ENCODE assay signal across 1 cellular context in the genomic region with DNA sequence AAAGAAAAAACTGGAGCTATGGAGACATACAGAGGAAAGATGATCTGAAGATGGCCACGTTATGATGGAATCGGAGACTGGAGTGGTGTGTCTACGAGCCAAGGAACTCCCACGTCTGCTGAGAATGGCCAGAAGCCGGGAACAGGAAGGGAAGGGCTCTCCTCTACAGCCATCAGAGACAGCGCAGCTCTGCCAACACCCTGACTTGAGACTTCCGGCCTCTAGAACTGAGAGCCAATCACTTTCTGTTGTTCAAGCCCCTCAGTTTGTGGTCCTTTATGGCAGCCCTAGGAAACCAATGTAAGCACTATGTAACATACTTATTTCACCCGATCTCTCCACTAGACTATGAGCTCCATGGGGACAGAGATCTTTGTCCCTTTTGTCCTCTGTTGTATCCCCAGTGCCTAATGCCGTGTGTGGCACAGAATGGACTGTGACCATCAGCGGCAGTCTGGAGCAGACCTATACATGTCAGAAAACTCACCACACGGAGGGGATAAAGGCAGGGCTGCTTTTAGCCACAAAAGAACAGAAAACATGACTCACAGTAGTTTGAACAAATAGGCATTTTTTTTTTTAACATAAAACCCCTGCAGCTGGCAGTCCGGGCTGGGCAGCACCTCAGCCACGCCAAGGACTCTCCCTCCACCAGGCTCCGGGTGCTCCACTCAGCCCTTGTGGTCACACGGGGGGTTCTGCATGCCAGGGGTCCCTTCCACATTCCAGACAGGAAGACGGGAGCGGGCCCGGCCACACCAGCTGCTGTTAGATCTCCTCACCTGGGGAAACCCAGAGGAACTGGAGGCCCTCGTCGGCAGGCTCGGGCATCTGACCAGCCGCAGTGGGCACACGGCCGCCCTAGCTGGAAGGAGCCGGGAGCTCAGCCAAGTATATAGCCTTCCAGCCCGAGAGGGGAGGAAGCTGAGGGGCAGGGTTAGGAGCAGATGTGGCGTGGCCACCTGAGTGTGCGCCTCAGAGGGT.
A peak's percentile ranks its signal among the peaks of the same experiment; 100 is the strongest.
TF ChIP-seq lines count a peak whose summit lies in the region.

No MANE protein-coding gene starts in this region.

TF ChIP-seq in HepG2, 621 proteins besides CTCF, POLR2A, EP300 and RAD21 (continued from another document):
- TF ChIP-seq, protein P1, sequence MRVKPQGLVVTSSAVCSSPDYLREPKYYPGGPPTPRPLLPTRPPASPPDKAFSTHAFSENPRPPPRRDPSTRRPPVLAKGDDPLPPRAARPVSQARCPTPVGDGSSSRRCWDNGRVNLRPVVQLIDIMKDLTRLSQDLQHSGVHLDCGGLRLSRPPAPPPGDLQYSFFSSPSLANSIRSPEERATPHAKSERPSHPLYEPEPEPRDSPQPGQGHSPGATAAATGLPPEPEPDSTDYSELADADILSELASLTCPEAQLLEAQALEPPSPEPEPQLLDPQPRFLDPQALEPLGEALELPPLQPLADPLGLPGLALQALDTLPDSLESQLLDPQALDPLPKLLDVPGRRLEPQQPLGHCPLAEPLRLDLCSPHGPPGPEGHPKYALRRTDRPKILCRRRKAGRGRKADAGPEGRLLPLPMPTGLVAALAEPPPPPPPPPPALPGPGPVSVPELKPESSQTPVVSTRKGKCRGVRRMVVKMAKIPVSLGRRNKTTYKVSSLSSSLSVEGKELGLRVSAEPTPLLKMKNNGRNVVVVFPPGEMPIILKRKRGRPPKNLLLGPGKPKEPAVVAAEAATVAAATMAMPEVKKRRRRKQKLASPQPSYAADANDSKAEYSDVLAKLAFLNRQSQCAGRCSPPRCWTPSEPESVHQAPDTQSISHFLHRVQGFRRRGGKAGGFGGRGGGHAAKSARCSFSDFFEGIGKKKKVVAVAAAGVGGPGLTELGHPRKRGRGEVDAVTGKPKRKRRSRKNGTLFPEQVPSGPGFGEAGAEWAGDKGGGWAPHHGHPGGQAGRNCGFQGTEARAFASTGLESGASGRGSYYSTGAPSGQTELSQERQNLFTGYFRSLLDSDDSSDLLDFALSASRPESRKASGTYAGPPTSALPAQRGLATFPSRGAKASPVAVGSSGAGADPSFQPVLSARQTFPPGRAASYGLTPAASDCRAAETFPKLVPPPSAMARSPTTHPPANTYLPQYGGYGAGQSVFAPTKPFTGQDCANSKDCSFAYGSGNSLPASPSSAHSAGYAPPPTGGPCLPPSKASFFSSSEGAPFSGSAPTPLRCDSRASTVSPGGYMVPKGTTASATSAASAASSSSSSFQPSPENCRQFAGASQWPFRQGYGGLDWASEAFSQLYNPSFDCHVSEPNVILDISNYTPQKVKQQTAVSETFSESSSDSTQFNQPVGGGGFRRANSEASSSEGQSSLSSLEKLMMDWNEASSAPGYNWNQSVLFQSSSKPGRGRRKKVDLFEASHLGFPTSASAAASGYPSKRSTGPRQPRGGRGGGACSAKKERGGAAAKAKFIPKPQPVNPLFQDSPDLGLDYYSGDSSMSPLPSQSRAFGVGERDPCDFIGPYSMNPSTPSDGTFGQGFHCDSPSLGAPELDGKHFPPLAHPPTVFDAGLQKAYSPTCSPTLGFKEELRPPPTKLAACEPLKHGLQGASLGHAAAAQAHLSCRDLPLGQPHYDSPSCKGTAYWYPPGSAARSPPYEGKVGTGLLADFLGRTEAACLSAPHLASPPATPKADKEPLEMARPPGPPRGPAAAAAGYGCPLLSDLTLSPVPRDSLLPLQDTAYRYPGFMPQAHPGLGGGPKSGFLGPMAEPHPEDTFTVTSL (CRISPR knock-in tag; IDR thresholded peaks at IDR 0.05; ENCODE audit: borderline replicate concordance), result no peak
- TF ChIP-seq ERF (CRISPR knock-in tag; IDR thresholded peaks at IDR 0.05), result 0 out of 2 replicates have a peak, but pooled peaks have one; percentile 13
- peak; percentile 61; the same call in 1 of the 2 replicates for TF ChIP-seq ESRRA (CRISPR knock-in tag; IDR thresholded peaks at IDR 0.05; ENCODE audit: low read depth)
- 0 out of 2 replicates have a peak, but pooled peaks have one; percentile 20 for TF ChIP-seq ZBTB38 (CRISPR knock-in tag; IDR thresholded peaks at IDR 0.05)
- no peak for TF ChIP-seq SOX6 (IDR thresholded peaks at IDR 0.05)
- peak; percentile 60 for TF ChIP-seq SOX6 (CRISPR knock-in tag; IDR thresholded peaks at IDR 0.05)
- peak; percentile 54; the same call in 1 of the 2 replicates for TF ChIP-seq SOX5 (CRISPR knock-in tag; IDR thresholded peaks at IDR 0.05; ENCODE audit: borderline replicate concordance)
- TF ChIP-seq, protein P2, sequence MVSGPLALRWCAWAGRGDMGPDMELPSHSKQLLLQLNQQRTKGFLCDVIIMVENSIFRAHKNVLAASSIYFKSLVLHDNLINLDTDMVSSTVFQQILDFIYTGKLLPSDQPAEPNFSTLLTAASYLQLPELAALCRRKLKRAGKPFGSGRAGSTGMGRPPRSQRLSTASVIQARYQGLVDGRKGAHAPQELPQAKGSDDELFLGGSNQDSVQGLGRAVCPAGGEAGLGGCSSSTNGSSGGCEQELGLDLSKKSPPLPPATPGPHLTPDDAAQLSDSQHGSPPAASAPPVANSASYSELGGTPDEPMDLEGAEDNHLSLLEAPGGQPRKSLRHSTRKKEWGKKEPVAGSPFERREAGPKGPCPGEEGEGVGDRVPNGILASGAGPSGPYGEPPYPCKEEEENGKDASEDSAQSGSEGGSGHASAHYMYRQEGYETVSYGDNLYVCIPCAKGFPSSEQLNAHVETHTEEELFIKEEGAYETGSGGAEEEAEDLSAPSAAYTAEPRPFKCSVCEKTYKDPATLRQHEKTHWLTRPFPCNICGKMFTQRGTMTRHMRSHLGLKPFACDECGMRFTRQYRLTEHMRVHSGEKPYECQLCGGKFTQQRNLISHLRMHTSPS (CRISPR knock-in tag; IDR thresholded peaks at IDR 0.05; ENCODE audit: low read depth), result peak; percentile 28; the same call in 1 of the 2 replicates
- TF ChIP-seq ELF3 (CRISPR knock-in tag; IDR thresholded peaks at IDR 0.05), result peak; percentile 46; the same call in 1 of the 2 replicates
- no peak for TF ChIP-seq NCOA1 (CRISPR knock-in tag; IDR thresholded peaks at IDR 0.05)
- 0 out of 2 replicates have a peak, but pooled peaks have one; percentile 19 for TF ChIP-seq HMG20A (CRISPR knock-in tag; IDR thresholded peaks at IDR 0.05; ENCODE audit: borderline replicate concordance)
- TF ChIP-seq MAFK (conservative IDR thresholded peaks at IDR 0.05 in 1 of 2, IDR thresholded peaks at IDR 0.05 in 1 of 2; ENCODE audit: low read length in 2 of 2), result no peak
- TF ChIP-seq STAT5B (CRISPR knock-in tag; IDR thresholded peaks at IDR 0.05), result no peak
- TF ChIP-seq NFE2 (CRISPR knock-in tag; IDR thresholded peaks at IDR 0.05), result no peak
- TF ChIP-seq, protein P3, sequence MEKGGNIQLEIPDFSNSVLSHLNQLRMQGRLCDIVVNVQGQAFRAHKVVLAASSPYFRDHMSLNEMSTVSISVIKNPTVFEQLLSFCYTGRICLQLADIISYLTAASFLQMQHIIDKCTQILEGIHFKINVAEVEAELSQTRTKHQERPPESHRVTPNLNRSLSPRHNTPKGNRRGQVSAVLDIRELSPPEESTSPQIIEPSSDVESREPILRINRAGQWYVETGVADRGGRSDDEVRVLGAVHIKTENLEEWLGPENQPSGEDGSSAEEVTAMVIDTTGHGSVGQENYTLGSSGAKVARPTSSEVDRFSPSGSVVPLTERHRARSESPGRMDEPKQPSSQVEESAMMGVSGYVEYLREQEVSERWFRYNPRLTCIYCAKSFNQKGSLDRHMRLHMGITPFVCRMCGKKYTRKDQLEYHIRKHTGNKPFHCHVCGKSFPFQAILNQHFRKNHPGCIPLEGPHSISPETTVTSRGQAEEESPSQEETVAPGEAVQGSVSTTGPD (CRISPR knock-in tag; IDR thresholded peaks at IDR 0.05), result peak; percentile 54; the same call in 1 of the 2 replicates
- no peak for TF ChIP-seq MIER3 (CRISPR knock-in tag; IDR thresholded peaks at IDR 0.05; ENCODE audit: borderline replicate concordance)
- no peak for TF ChIP-seq IKZF1 (IDR thresholded peaks at IDR 0.05)
- no peak for TF ChIP-seq MEF2D (CRISPR knock-in tag; IDR thresholded peaks at IDR 0.05)
- TF ChIP-seq, protein P4, sequence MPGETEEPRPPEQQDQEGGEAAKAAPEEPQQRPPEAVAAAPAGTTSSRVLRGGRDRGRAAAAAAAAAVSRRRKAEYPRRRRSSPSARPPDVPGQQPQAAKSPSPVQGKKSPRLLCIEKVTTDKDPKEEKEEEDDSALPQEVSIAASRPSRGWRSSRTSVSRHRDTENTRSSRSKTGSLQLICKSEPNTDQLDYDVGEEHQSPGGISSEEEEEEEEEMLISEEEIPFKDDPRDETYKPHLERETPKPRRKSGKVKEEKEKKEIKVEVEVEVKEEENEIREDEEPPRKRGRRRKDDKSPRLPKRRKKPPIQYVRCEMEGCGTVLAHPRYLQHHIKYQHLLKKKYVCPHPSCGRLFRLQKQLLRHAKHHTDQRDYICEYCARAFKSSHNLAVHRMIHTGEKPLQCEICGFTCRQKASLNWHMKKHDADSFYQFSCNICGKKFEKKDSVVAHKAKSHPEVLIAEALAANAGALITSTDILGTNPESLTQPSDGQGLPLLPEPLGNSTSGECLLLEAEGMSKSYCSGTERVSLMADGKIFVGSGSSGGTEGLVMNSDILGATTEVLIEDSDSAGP (CRISPR knock-in tag; IDR thresholded peaks at IDR 0.05; ENCODE audit: borderline replicate concordance), result peak; percentile 16; the same call in 1 of the 2 replicates
- TF ChIP-seq, protein P5, sequence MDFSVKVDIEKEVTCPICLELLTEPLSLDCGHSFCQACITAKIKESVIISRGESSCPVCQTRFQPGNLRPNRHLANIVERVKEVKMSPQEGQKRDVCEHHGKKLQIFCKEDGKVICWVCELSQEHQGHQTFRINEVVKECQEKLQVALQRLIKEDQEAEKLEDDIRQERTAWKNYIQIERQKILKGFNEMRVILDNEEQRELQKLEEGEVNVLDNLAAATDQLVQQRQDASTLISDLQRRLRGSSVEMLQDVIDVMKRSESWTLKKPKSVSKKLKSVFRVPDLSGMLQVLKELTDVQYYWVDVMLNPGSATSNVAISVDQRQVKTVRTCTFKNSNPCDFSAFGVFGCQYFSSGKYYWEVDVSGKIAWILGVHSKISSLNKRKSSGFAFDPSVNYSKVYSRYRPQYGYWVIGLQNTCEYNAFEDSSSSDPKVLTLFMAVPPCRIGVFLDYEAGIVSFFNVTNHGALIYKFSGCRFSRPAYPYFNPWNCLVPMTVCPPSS (IDR thresholded peaks at IDR 0.05), result no peak
- TF ChIP-seq SMC3 (IDR thresholded peaks at IDR 0.05; ENCODE audit: low read length), result 0 out of 2 replicates have a peak, but pooled peaks have one; percentile 6
- TF ChIP-seq, protein P6, sequence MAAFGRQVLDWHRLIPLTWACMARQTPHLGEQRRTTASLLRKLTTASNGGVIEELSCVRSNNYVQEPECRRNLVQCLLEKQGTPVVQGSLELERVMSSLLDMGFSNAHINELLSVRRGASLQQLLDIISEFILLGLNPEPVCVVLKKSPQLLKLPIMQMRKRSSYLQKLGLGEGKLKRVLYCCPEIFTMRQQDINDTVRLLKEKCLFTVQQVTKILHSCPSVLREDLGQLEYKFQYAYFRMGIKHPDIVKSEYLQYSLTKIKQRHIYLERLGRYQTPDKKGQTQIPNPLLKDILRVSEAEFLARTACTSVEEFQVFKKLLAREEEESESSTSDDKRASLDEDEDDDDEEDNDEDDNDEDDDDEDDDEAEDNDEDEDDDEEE (CRISPR knock-in tag; IDR thresholded peaks at IDR 0.05), result 0 out of 2 replicates have a peak, but pooled peaks have one; percentile 25
- TF ChIP-seq SP4 (CRISPR knock-in tag; IDR thresholded peaks at IDR 0.05), result 0 out of 2 replicates have a peak, but pooled peaks have one; percentile 16
- TF ChIP-seq SOX13 (IDR thresholded peaks at IDR 0.05), result no peak
- peak in 1 of 2 experiments; percentile 46; a peak in 1 of 4 replicates for TF ChIP-seq SOX13 (CRISPR knock-in tag; conservative IDR thresholded peaks at IDR 0.05 in 1 of 2, IDR thresholded peaks at IDR 0.05 in 1 of 2)
- 0 out of 2 replicates have a peak, but pooled peaks have one; percentile 9 for TF ChIP-seq ZNF768 (CRISPR knock-in tag; IDR thresholded peaks at IDR 0.05)
- TF ChIP-seq, protein P7, sequence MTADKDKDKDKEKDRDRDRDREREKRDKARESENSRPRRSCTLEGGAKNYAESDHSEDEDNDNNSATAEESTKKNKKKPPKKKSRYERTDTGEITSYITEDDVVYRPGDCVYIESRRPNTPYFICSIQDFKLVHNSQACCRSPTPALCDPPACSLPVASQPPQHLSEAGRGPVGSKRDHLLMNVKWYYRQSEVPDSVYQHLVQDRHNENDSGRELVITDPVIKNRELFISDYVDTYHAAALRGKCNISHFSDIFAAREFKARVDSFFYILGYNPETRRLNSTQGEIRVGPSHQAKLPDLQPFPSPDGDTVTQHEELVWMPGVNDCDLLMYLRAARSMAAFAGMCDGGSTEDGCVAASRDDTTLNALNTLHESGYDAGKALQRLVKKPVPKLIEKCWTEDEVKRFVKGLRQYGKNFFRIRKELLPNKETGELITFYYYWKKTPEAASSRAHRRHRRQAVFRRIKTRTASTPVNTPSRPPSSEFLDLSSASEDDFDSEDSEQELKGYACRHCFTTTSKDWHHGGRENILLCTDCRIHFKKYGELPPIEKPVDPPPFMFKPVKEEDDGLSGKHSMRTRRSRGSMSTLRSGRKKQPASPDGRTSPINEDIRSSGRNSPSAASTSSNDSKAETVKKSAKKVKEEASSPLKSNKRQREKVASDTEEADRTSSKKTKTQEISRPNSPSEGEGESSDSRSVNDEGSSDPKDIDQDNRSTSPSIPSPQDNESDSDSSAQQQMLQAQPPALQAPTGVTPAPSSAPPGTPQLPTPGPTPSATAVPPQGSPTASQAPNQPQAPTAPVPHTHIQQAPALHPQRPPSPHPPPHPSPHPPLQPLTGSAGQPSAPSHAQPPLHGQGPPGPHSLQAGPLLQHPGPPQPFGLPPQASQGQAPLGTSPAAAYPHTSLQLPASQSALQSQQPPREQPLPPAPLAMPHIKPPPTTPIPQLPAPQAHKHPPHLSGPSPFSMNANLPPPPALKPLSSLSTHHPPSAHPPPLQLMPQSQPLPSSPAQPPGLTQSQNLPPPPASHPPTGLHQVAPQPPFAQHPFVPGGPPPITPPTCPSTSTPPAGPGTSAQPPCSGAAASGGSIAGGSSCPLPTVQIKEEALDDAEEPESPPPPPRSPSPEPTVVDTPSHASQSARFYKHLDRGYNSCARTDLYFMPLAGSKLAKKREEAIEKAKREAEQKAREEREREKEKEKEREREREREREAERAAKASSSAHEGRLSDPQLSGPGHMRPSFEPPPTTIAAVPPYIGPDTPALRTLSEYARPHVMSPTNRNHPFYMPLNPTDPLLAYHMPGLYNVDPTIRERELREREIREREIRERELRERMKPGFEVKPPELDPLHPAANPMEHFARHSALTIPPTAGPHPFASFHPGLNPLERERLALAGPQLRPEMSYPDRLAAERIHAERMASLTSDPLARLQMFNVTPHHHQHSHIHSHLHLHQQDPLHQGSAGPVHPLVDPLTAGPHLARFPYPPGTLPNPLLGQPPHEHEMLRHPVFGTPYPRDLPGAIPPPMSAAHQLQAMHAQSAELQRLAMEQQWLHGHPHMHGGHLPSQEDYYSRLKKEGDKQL (CRISPR knock-in tag; IDR thresholded peaks at IDR 0.05; ENCODE audit: low read depth), result no peak
- TF ChIP-seq FOSL2 (CRISPR knock-in tag; IDR thresholded peaks at IDR 0.05), result peak; percentile 66; the same call in 1 of the 2 replicates
